In genomic region chr7:157009170-157009777, GRCh38 we compare ENCODE assay signal across 8 cellular contexts. TPM values are rescaled to one million over a fixed set of nuclear protein-coding genes. Genes with fewer than 3 reads are reported as not detected.
DNase-seq lines count a peak whose midpoint lies in the region; ATAC-seq and TF ChIP-seq lines count a peak whose summit lies in the region.

No MANE protein-coding gene starts in this region.

- H3K79me2 ChIP-seq in MM.1S (ENCODE audit: low read length) = peaks cover 20% of the 10 kb centered on the region

- peak overlapping the region; percentile 17; the same call in 1 of the 2 replicates for H3K9ac ChIP-seq in MM.1S (ENCODE audit: low read length)

- peak overlapping the region in 3 of 4 donors; percentile 4 to 63 (median 56) for H3K4me3 Mint-ChIP-seq in CD4-positive, CD25-positive, alpha-beta regulatory T cell

- no peak for TF ChIP-seq CTCF in MM.1S (IDR thresholded peaks at IDR 0.05; ENCODE audit: low read length)

- peak overlapping the region; percentile 96 for H3K4me2 ChIP-seq in MM.1S (ENCODE audit: low read depth, low read length)

- no peaks in the 10 kb centered on the region for H3K36me3 Mint-ChIP-seq in CD4-positive, CD25-positive, alpha-beta regulatory T cell

- H3K36me3 ChIP-seq in CD4-positive, CD25-positive, alpha-beta regulatory T cell (ENCODE audit: control insufficient read depth, insufficient read depth, low read length) = no peaks in the 10 kb centered on the region
- no peaks in the 10 kb centered on the region for H3K36me3 ChIP-seq in MM.1S (replicated peaks; ENCODE audit: insufficient read depth, low read length)

- H3K27me3 ChIP-seq in CD4-positive, CD25-positive, alpha-beta regulatory T cell (ENCODE audit: control insufficient read depth, insufficient read depth, low read length) = peaks cover 27% of the 10 kb centered on the region
- peaks cover 4% of the 10 kb centered on the region; the same call in 1 of the 2 replicates for H3K27me3 ChIP-seq in MM.1S (replicated peaks; ENCODE audit: insufficient read depth, low read length)

- peaks cover 29% of the 10 kb centered on the region for H3K4me1 ChIP-seq in CD4-positive, CD25-positive, alpha-beta regulatory T cell (ENCODE audit: control insufficient read depth, insufficient read depth, low read length, poor library complexity, severe bottlenecking)
- H3K4me1 ChIP-seq in MM.1S (ENCODE audit: low read length) = peaks cover 34% of the 10 kb centered on the region

- no peaks in the 10 kb centered on the region for H4K20me1 ChIP-seq in MM.1S (ENCODE audit: insufficient read depth, low read length)

- H2AFZ ChIP-seq in MM.1S (ENCODE audit: low read length) = peak overlapping the region; percentile 49; the same call in 1 of the 2 replicates

- no peak overlapping the region for H3K27ac Mint-ChIP-seq in CD4-positive, CD25-positive, alpha-beta regulatory T cell

- H3K4me3 ChIP-seq in CD4-positive, CD25-positive, alpha-beta regulatory T cell (ENCODE audit: low read depth, low read length) = no peak overlapping the region
- H3K4me3 ChIP-seq in MM.1S (ENCODE audit: low read length) = peak overlapping the region; percentile 62

- H3K9me3 Mint-ChIP-seq in CD4-positive, CD25-positive, alpha-beta regulatory T cell = peaks cover 0 to 2% (median 0%) of the 10 kb centered on the region in 7 donors

- H3K9me3 ChIP-seq in CD4-positive, CD25-positive, alpha-beta regulatory T cell (ENCODE audit: control insufficient read depth in 2 of 2, low read length in 2 of 2) = no peaks in the 10 kb centered on the region
- H3K9me3 ChIP-seq in MM.1S (replicated peaks; ENCODE audit: insufficient read depth, low read length) = no peaks in the 10 kb centered on the region

- peaks cover 78% of the 10 kb centered on the region for H3K27me3 Mint-ChIP-seq in CD4-positive, CD25-positive, alpha-beta regulatory T cell

- peaks cover 14% of the 10 kb centered on the region; the same call in 1 of the 2 replicates for H3F3A ChIP-seq in MM.1S (ENCODE audit: insufficient read depth, low read length)

- no peak for DNase-seq in CD4-positive, CD25-positive, alpha-beta regulatory T cell
- DNase-seq in MM.1S (peak; percentile 6), glomerular visceral epithelial cell (ENCODE audit: extremely low spot score) (peak; percentile 66), NCI-H1048 (lab: John Stamatoyannopoulos, UW) (no peak), AML-193 (lab: John Stamatoyannopoulos, UW) (no peak)

- H3K27ac ChIP-seq in CD4-positive, CD25-positive, alpha-beta regulatory T cell (ENCODE audit: insufficient read depth, low read length, poor library complexity, severe bottlenecking) = no peak overlapping the region
- no peak overlapping the region for H3K27ac ChIP-seq in MM.1S (ENCODE audit: low read length)

- no peaks in the 10 kb centered on the region for H3K9me2 ChIP-seq in MM.1S (replicated peaks; ENCODE audit: insufficient read depth, low read length)

- H3K4me1 Mint-ChIP-seq in CD4-positive, CD25-positive, alpha-beta regulatory T cell = peaks cover 0 to 28% (median 13%) of the 10 kb centered on the region in 4 donors

- no peak for ATAC-seq in CD4-positive, CD25-positive, alpha-beta regulatory T cell (ENCODE audit: low read depth in 2 of 2)
- peak; percentile 34 for ATAC-seq in GM19324 (IDR thresholded peaks at IDR 0.05; ENCODE audit: low FRiP score, unreplicated experiment)
- ATAC-seq in GM18517 (IDR thresholded peaks at IDR 0.05; ENCODE audit: unreplicated experiment) = no peak
- ATAC-seq in GM18519 (IDR thresholded peaks at IDR 0.05; ENCODE audit: low FRiP score, unreplicated experiment) = no peak

RNA-seq across cellular contexts. Expression of gene MNX1, which starts 1.2 kb away (rescaled TPM):
- 0.67 TPM for total RNA-seq in CD4-positive, CD25-positive, alpha-beta regulatory T cell
- polyA plus RNA-seq in CD4-positive, CD25-positive, alpha-beta regulatory T cell = not detected

RNA-seq across cellular contexts. Expression of gene NOM1, which starts 59.8 kb away (rescaled TPM):
- 34.9 TPM for total RNA-seq in CD4-positive, CD25-positive, alpha-beta regulatory T cell
- 1 to 10 TPM; 1.6 to 4.1 (median 3.4) TPM for polyA plus RNA-seq in CD4-positive, CD25-positive, alpha-beta regulatory T cell

Comparison
In these comparisons a context has a peak if more than half of its experiments do, and no peak if none do; other contexts are left out.
1. DNase-seq: peak in MM.1S (single experiment) and glomerular visceral epithelial cell (single experiment); none in CD4-positive, CD25-positive, alpha-beta regulatory T cell (0 of 3), NCI-H1048 (single experiment) and AML-193 (0 of 2).